Comparison of ENCODE assay signal across 3 cellular contexts in genomic region chr7:42311195-42311594, GRCh38.
"Had no signal": no experiment of that assay in that cellular context is flagged by ENCODE, and none has a peak within 500 bp of the region (broad histone marks: within the 10 kb centered on the region; RNA-seq: fewer than 3 reads in every experiment).

No MANE protein-coding gene starts in this region.

- H3K4me3 ChIP-seq: GM12878 had no signal

- DNase-seq: GDM1, GF-D8 had no signal
